ENCODE assay signal across 1 cellular context in genomic region chr22:49948958-49949913, GRCh38.
A peak's percentile ranks its signal among the peaks of the same experiment; 100 is the strongest.
TF ChIP-seq lines count a peak whose summit lies in the region.

No MANE protein-coding gene starts in this region.

TF ChIP-seq in HepG2, 621 proteins besides CTCF, POLR2A, EP300 and RAD21 (continued from another document and continues in another):
- peak; percentile 79 for TF ChIP-seq THRA (CRISPR knock-in tag; IDR thresholded peaks at IDR 0.05; ENCODE audit: borderline replicate concordance)
- TF ChIP-seq ZHX2 (IDR thresholded peaks at IDR 0.05; ENCODE audit: low read depth) = 0 out of 2 replicates have a peak, but pooled peaks have one; percentile 13
- TF ChIP-seq ZHX2 (CRISPR knock-in tag; IDR thresholded peaks at IDR 0.05; ENCODE audit: borderline replicate concordance) = 0 out of 2 replicates have a peak, but pooled peaks have one; percentile 48
- no peak for TF ChIP-seq ZFP37 (CRISPR knock-in tag; IDR thresholded peaks at IDR 0.05; ENCODE audit: borderline replicate concordance)
- peak; percentile 63 for TF ChIP-seq FOXP4 (CRISPR knock-in tag; IDR thresholded peaks at IDR 0.05)
- TF ChIP-seq ZBTB3 (CRISPR knock-in tag; IDR thresholded peaks at IDR 0.05; ENCODE audit: borderline replicate concordance, low read depth) = peak; percentile 91
- peak; percentile 13; the same call in 1 of the 2 replicates for TF ChIP-seq ZNF567 (CRISPR knock-in tag; IDR thresholded peaks at IDR 0.05; ENCODE audit: borderline replicate concordance)
- no peak for TF ChIP-seq CEBPG (CRISPR knock-in tag; IDR thresholded peaks at IDR 0.05)
- peak; percentile 89 for TF ChIP-seq HNRNPK (IDR thresholded peaks at IDR 0.05; ENCODE audit: low read depth, low read length, poor library complexity, severe bottlenecking)
- peak; percentile 78; the same call in 1 of the 2 replicates for TF ChIP-seq SALL2 (CRISPR knock-in tag; IDR thresholded peaks at IDR 0.05)
- TF ChIP-seq ZBTB44 (CRISPR knock-in tag; IDR thresholded peaks at IDR 0.05) = no peak
- peak; percentile 77; the same call in 1 of the 2 replicates for TF ChIP-seq ZNF367 (CRISPR knock-in tag; IDR thresholded peaks at IDR 0.05; ENCODE audit: borderline replicate concordance)
- TF ChIP-seq ZNF232 (CRISPR knock-in tag; IDR thresholded peaks at IDR 0.05; ENCODE audit: borderline replicate concordance) = peak; percentile 62
- TF ChIP-seq GZF1 (CRISPR knock-in tag; IDR thresholded peaks at IDR 0.05) = no peak
- no peak for TF ChIP-seq ZNF530 (CRISPR knock-in tag; IDR thresholded peaks at IDR 0.05; ENCODE audit: low read depth)
- TF ChIP-seq KDM2A (CRISPR knock-in tag; IDR thresholded peaks at IDR 0.05; ENCODE audit: borderline replicate concordance, low read depth) = no peak; the same call in none of the 2 replicates
- peak; percentile 23 for TF ChIP-seq IKZF4 (CRISPR knock-in tag; IDR thresholded peaks at IDR 0.05; ENCODE audit: borderline replicate concordance, low read depth, not compliant biosample characterization)
- TF ChIP-seq DMTF1 (CRISPR knock-in tag; IDR thresholded peaks at IDR 0.05) = no peak
- TF ChIP-seq NR2F1 (CRISPR knock-in tag; IDR thresholded peaks at IDR 0.05) = peak in 1 of 2 experiments; percentile 10; a peak in 1 of 4 replicates
- TF ChIP-seq TIGD3 (CRISPR knock-in tag; IDR thresholded peaks at IDR 0.05; ENCODE audit: borderline replicate concordance) = no peak
- TF ChIP-seq HOXA5 (CRISPR knock-in tag; IDR thresholded peaks at IDR 0.05) = peak; percentile 40; the same call in 1 of the 2 replicates
- 0 out of 2 replicates have a peak, but pooled peaks have one; percentile 31 for TF ChIP-seq MTERF4 (CRISPR knock-in tag; IDR thresholded peaks at IDR 0.05)
- no peak for TF ChIP-seq MEIS2 (CRISPR knock-in tag; IDR thresholded peaks at IDR 0.05)
- no peak for TF ChIP-seq SOX6 (IDR thresholded peaks at IDR 0.05)
- TF ChIP-seq SOX6 (CRISPR knock-in tag; IDR thresholded peaks at IDR 0.05) = peak; percentile 90
- no peak for TF ChIP-seq BHLHE40 (IDR thresholded peaks at IDR 0.05; ENCODE audit: low read length)
- no peak; the same call in 1 of the 2 replicates for TF ChIP-seq ZNF333 (CRISPR knock-in tag; IDR thresholded peaks at IDR 0.05; ENCODE audit: borderline replicate concordance)
- TF ChIP-seq CBX1 (IDR thresholded peaks at IDR 0.05; ENCODE audit: low read depth) = peak; percentile 42
- no peak for TF ChIP-seq ZNF7 (CRISPR knock-in tag; IDR thresholded peaks at IDR 0.05)
- peak; percentile 66 for TF ChIP-seq TEAD3 (CRISPR knock-in tag; optimal IDR thresholded peaks at IDR 0.05; ENCODE audit: borderline replicate concordance)
- TF ChIP-seq ZFP62 (CRISPR knock-in tag; IDR thresholded peaks at IDR 0.05) = no peak
- TF ChIP-seq HMGXB4 (CRISPR knock-in tag; IDR thresholded peaks at IDR 0.05; ENCODE audit: borderline replicate concordance in 1 of 2, low read depth in 1 of 2) = peak; percentile 41 to 62; a peak in 3 of 4 replicates
- TF ChIP-seq HNF4A (CRISPR knock-in tag; IDR thresholded peaks at IDR 0.05) = peak; percentile 29; the same call in 1 of the 2 replicates
- TF ChIP-seq ZNF773 (CRISPR knock-in tag; IDR thresholded peaks at IDR 0.05; ENCODE audit: borderline replicate concordance) = peak; percentile 48; the same call in 1 of the 2 replicates
- TF ChIP-seq CBFB (CRISPR knock-in tag; IDR thresholded peaks at IDR 0.05) = no peak; the same call in none of the 2 replicates
- no peak for TF ChIP-seq ISX (CRISPR knock-in tag; conservative IDR thresholded peaks at IDR 0.05)
- TF ChIP-seq ZSCAN12 (CRISPR knock-in tag; IDR thresholded peaks at IDR 0.05) = 0 out of 2 replicates have a peak, but pooled peaks have one; percentile 58
- TF ChIP-seq ZNF430 (CRISPR knock-in tag; IDR thresholded peaks at IDR 0.05) = no peak
- TF ChIP-seq ZNF616 (CRISPR knock-in tag; IDR thresholded peaks at IDR 0.05; ENCODE audit: low read depth) = peak; percentile 32; the same call in 1 of the 2 replicates
- TF ChIP-seq ZNF816 (CRISPR knock-in tag; IDR thresholded peaks at IDR 0.05; ENCODE audit: borderline replicate concordance) = no peak
- peak; percentile 52; the same call in 1 of the 2 replicates for TF ChIP-seq MIER3 (CRISPR knock-in tag; IDR thresholded peaks at IDR 0.05; ENCODE audit: borderline replicate concordance)
- TF ChIP-seq TOE1 (CRISPR knock-in tag; IDR thresholded peaks at IDR 0.05) = no peak
- no peak for TF ChIP-seq ZNF101 (CRISPR knock-in tag; IDR thresholded peaks at IDR 0.05; ENCODE audit: borderline replicate concordance, low read depth)
- TF ChIP-seq BRCA1 (CRISPR knock-in tag; IDR thresholded peaks at IDR 0.05) = 0 out of 2 replicates have a peak, but pooled peaks have one; percentile 35
- no peak for TF ChIP-seq KLF9 (CRISPR knock-in tag; IDR thresholded peaks at IDR 0.05; ENCODE audit: low read depth)
- peak; percentile 62; the same call in 1 of the 2 replicates for TF ChIP-seq ELF4 (CRISPR knock-in tag; IDR thresholded peaks at IDR 0.05; ENCODE audit: borderline replicate concordance)
- TF ChIP-seq HNF4G (IDR thresholded peaks at IDR 0.05; ENCODE audit: borderline replicate concordance, low read depth, low read length) = peak; percentile 7; the same call in 1 of the 2 replicates
- no peak; the same call in 1 of the 2 replicates for TF ChIP-seq HNF4G (CRISPR knock-in tag; IDR thresholded peaks at IDR 0.05; ENCODE audit: borderline replicate concordance, low read depth)
